Comparison of ENCODE assay signal across 1 cellular context in the genomic region with DNA sequence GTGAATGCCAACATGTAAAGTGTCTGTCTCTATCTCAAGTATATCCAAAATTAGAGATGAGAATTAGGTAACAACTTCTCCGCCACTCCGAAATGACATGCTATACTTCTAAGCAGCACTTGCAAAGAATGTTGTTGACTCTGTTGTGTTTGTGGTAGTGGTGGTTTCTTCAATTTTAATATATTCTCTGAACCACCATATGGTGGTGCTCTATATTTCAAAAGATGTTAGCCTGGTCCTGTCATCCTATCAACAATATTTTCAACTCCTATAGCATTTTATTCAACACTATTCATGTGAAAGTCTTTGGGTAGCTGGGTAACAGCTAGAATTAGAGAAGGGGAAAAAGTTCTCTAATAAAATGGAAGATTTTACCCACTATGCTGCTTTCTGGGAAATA.
TF ChIP-seq lines count a peak whose summit lies in the region.

No MANE protein-coding gene starts in this region.

TF ChIP-seq in IMR-90, 13 proteins besides CTCF, POLR2A, EP300 and RAD21:
- TF ChIP-seq BHLHE40 (IDR thresholded peaks at IDR 0.05; ENCODE audit: low read depth, low read length) (no peak), CEBPB (IDR thresholded peaks at IDR 0.05; ENCODE audit: low read depth, low read length) (no peak), SMC3 (IDR thresholded peaks at IDR 0.05; ENCODE audit: low read depth, low read length) (no peak), FOS (IDR thresholded peaks at IDR 0.05; ENCODE audit: low read depth, low read length) (no peak), MXI1 (IDR thresholded peaks at IDR 0.05; ENCODE audit: borderline replicate concordance, low read depth, low read length) (no peak), NFE2L2 (IDR thresholded peaks at IDR 0.05; ENCODE audit: low read depth, low read length) (no peak), ELK1 (IDR thresholded peaks at IDR 0.05; ENCODE audit: borderline replicate concordance, low read depth, low read length) (no peak)
